In genomic region chr9:93095205-93096130, GRCh38 we compare ENCODE assay signal across 1 cellular context.
TF ChIP-seq lines count a peak whose summit lies in the region.

No MANE protein-coding gene starts in this region.

TF ChIP-seq in HepG2, 621 proteins besides CTCF, POLR2A, EP300 and RAD21 (continued from another document and continues in another):
- TF ChIP-seq BCL3 (CRISPR knock-in tag; IDR thresholded peaks at IDR 0.05) (0 out of 2 replicates have a peak, but pooled peaks have one; percentile 30), ETV5 (CRISPR knock-in tag; IDR thresholded peaks at IDR 0.05; ENCODE audit: borderline replicate concordance) (peak; percentile 79), ZNF563 (CRISPR knock-in tag; IDR thresholded peaks at IDR 0.05) (peak; percentile 57; the same call in 1 of the 2 replicates), ZFP37 (CRISPR knock-in tag; IDR thresholded peaks at IDR 0.05; ENCODE audit: borderline replicate concordance) (no peak), NR2C2 (CRISPR knock-in tag; IDR thresholded peaks at IDR 0.05; ENCODE audit: borderline replicate concordance) (0 out of 2 replicates have a peak, but pooled peaks have one; percentile 27), POLR2G (IDR thresholded peaks at IDR 0.05; ENCODE audit: low read depth, low read length) (peak; percentile 82), ZNF772 (CRISPR knock-in tag; IDR thresholded peaks at IDR 0.05) (peak; percentile 23; the same call in 1 of the 2 replicates), ZNF740 (CRISPR knock-in tag; IDR thresholded peaks at IDR 0.05) (peak; percentile 43; the same call in 1 of the 2 replicates), ZNF576 (CRISPR knock-in tag; IDR thresholded peaks at IDR 0.05) (no peak), SNAPC2 (CRISPR knock-in tag; IDR thresholded peaks at IDR 0.05) (0 out of 2 replicates have a peak, but pooled peaks have one; percentile 38), TFDP1 (CRISPR knock-in tag; IDR thresholded peaks at IDR 0.05; ENCODE audit: borderline replicate concordance) (peak; percentile 51; the same call in 1 of the 2 replicates), ZNF891 (CRISPR knock-in tag; IDR thresholded peaks at IDR 0.05) (peak; percentile 77), HNRNPLL (IDR thresholded peaks at IDR 0.05; ENCODE audit: low read depth, low read length, poor library complexity, severe bottlenecking) (peak; percentile 70), ZNF280B (CRISPR knock-in tag; IDR thresholded peaks at IDR 0.05; ENCODE audit: borderline replicate concordance) (peak; percentile 75; the same call in 1 of the 2 replicates), KDM2A (CRISPR knock-in tag; IDR thresholded peaks at IDR 0.05; ENCODE audit: borderline replicate concordance, low read depth) (no peak), NFYB (CRISPR knock-in tag; IDR thresholded peaks at IDR 0.05) (0 out of 2 replicates have a peak, but pooled peaks have one; percentile 28), IRF9 (CRISPR knock-in tag; IDR thresholded peaks at IDR 0.05; ENCODE audit: borderline replicate concordance) (0 out of 2 replicates have a peak, but pooled peaks have one; percentile 46), XRCC5 (optimal IDR thresholded peaks at IDR 0.05; ENCODE audit: low read length) (peak; percentile 89), YEATS4 (CRISPR knock-in tag; IDR thresholded peaks at IDR 0.05; ENCODE audit: borderline replicate concordance) (peak; percentile 77; the same call in 1 of the 2 replicates), ZBTB2 (CRISPR knock-in tag; IDR thresholded peaks at IDR 0.05; ENCODE audit: low read depth) (peak; percentile 87), ZNF414 (CRISPR knock-in tag; IDR thresholded peaks at IDR 0.05) (peak; percentile 76), ZNF441 (CRISPR knock-in tag; IDR thresholded peaks at IDR 0.05; ENCODE audit: borderline replicate concordance) (peak; percentile 91), MTF2 (CRISPR knock-in tag; IDR thresholded peaks at IDR 0.05; ENCODE audit: borderline replicate concordance) (peak; percentile 28; the same call in 1 of the 2 replicates), ZNF792 (CRISPR knock-in tag; IDR thresholded peaks at IDR 0.05) (peak; percentile 22; the same call in 1 of the 2 replicates), CENPX (CRISPR knock-in tag; IDR thresholded peaks at IDR 0.05) (no peak), ZNF598 (CRISPR knock-in tag; IDR thresholded peaks at IDR 0.05; ENCODE audit: borderline replicate concordance) (0 out of 2 replicates have a peak, but pooled peaks have one; percentile 57), PHF8 (CRISPR knock-in tag; IDR thresholded peaks at IDR 0.05) (peak; percentile 80), MYPOP (CRISPR knock-in tag; IDR thresholded peaks at IDR 0.05) (peak; percentile 78; the same call in 1 of the 2 replicates), ZGPAT (CRISPR knock-in tag; IDR thresholded peaks at IDR 0.05) (peak; percentile 53; the same call in 1 of the 2 replicates), ZNF362 (CRISPR knock-in tag; IDR thresholded peaks at IDR 0.05; ENCODE audit: borderline replicate concordance) (no peak), GTF2F1 (IDR thresholded peaks at IDR 0.05; ENCODE audit: low read length) (no peak), ESRRA (CRISPR knock-in tag; IDR thresholded peaks at IDR 0.05; ENCODE audit: low read depth) (peak; percentile 81; the same call in 1 of the 2 replicates), RELA (CRISPR knock-in tag; IDR thresholded peaks at IDR 0.05) (0 out of 2 replicates have a peak, but pooled peaks have one; percentile 18), BATF2 (CRISPR knock-in tag; IDR thresholded peaks at IDR 0.05) (no peak), KLF12 (CRISPR knock-in tag; IDR thresholded peaks at IDR 0.05; ENCODE audit: borderline replicate concordance) (peak; percentile 69; the same call in 1 of the 2 replicates), RARA (CRISPR knock-in tag; IDR thresholded peaks at IDR 0.05) (0 out of 2 replicates have a peak, but pooled peaks have one; percentile 6), KMT2B (CRISPR knock-in tag; IDR thresholded peaks at IDR 0.05) (no peak), BRCA1 (CRISPR knock-in tag; IDR thresholded peaks at IDR 0.05) (no peak), ZFP91 (CRISPR knock-in tag; IDR thresholded peaks at IDR 0.05; ENCODE audit: borderline replicate concordance) (peak; percentile 69; the same call in 1 of the 2 replicates), RBFOX2 (IDR thresholded peaks at IDR 0.05; ENCODE audit: low read depth, low read length) (peak; percentile 88), YEATS2 (CRISPR knock-in tag; IDR thresholded peaks at IDR 0.05; ENCODE audit: borderline replicate concordance) (0 out of 2 replicates have a peak, but pooled peaks have one; percentile 33), ZNF768 (CRISPR knock-in tag; IDR thresholded peaks at IDR 0.05) (0 out of 2 replicates have a peak, but pooled peaks have one; percentile 9), ZNF556 (CRISPR knock-in tag; IDR thresholded peaks at IDR 0.05; ENCODE audit: borderline replicate concordance) (peak; percentile 31; the same call in 1 of the 2 replicates), MBNL3 (CRISPR knock-in tag; conservative IDR thresholded peaks at IDR 0.05) (no peak), GABPA (IDR thresholded peaks at IDR 0.05; ENCODE audit: low read depth, low read length) (no peak), GABPA (CRISPR knock-in tag; IDR thresholded peaks at IDR 0.05; ENCODE audit: low read depth) (peak; percentile 71)
